13 cellular contexts compared by ENCODE assay signal in genomic region chr3:22685598-22685997, GRCh38.
DNase-seq lines count a peak whose midpoint lies in the region; ATAC-seq and TF ChIP-seq lines count a peak whose summit lies in the region.
"Had no signal": no experiment of that assay in that cellular context is flagged by ENCODE, and none has a peak within 500 bp of the region (broad histone marks: within the 10 kb centered on the region; RNA-seq: fewer than 3 reads in every experiment).

No MANE protein-coding gene starts in this region.

- DNase-seq in GM06990 (ENCODE audit: extremely low read depth, insufficient read length) (no peak), WERI-Rb-1 (no peak), A673 (ENCODE audit: low spot score) (no peak), ovary (no peak), caudate nucleus (lab: John Stamatoyannopoulos, UW) (no peak), left cardiac atrium (no peak)
- DNase-seq: activated CD8-positive, alpha-beta T cell treated with anti-CD3 and anti-CD28 coated beads for 36 hours; anterior cingulate cortex; NCI-H1417 treated with DMSO at 0.1 percent for 48 hours; Right ventricle myocardium superior; stimulated activated CD4-positive, alpha-beta T cell treated with anti-CD3 and anti-CD28 coated beads, Interleukin-12 subunit alpha, Interleukin-12 subunit beta, amount 100 ng/mL, for 4 hours had no signal

- H3K27ac ChIP-seq in WERI-Rb-1 (no peak overlapping the region), A673 (ENCODE audit: low read depth, low read length, poor library complexity, severe bottlenecking) (no peak overlapping the region), ovary (no peak overlapping the region), caudate nucleus (ENCODE audit: low read depth, low read length) (no peak overlapping the region)

- ATAC-seq in left cardiac atrium = no peak
- ATAC-seq: activated CD8-positive, alpha-beta T cell treated with anti-CD3 and anti-CD28 coated beads for 36 hours had no signal

- H3K27me3 Mint-ChIP-seq in nephron (ENCODE audit: low read depth) = no peaks in the 10 kb centered on the region
- H3K27me3 Mint-ChIP-seq: activated CD8-positive, alpha-beta T cell treated with anti-CD3 and anti-CD28 coated beads for 36 hours had no signal

- intact Hi-C loops in A673 (cut with micrococcal nuclease; ENCODE audit: unreplicated experiment) (no loop called here), ovary (cut with DNase I) (no loop called here), left cardiac atrium (cut with DNase I) (no loop called here)

- WGBS in ovary, 3 donors = 89 to 95% (median 90%) methylated on average over 2 of the region's 2 CpGs

- TF ChIP-seq RAD21 in Ishikawa (IDR thresholded peaks at IDR 0.05; ENCODE audit: low read depth) = peak; percentile 29

- H3K9me3 ChIP-seq in WERI-Rb-1 (ENCODE audit: severe bottlenecking) = no peaks in the 10 kb centered on the region
- peaks cover 16% of the 10 kb centered on the region for H3K9me3 ChIP-seq in A673 (ENCODE audit: low read depth, low read length, poor library complexity, severe bottlenecking)
- no peaks in the 10 kb centered on the region for H3K9me3 ChIP-seq in ovary

- no peak for TF ChIP-seq POLR2A in ovary (IDR thresholded peaks at IDR 0.05)

- H3K4me1 ChIP-seq in A673 (ENCODE audit: insufficient read depth, low read length, poor library complexity, severe bottlenecking) = no peaks in the 10 kb centered on the region
- no peaks in the 10 kb centered on the region for H3K4me1 ChIP-seq in ovary (ENCODE audit: insufficient read depth)

- H3K27me3 ChIP-seq in GM06990 (replicated peaks; ENCODE audit: control insufficient read depth, insufficient read depth, low read length) (no peaks in the 10 kb centered on the region), WERI-Rb-1 (ENCODE audit: insufficient read depth, low read depth, severe bottlenecking) (no peaks in the 10 kb centered on the region), A673 (replicated peaks; ENCODE audit: insufficient read depth, low read depth, low read length, poor library complexity) (no peaks in the 10 kb centered on the region), ovary (no peaks in the 10 kb centered on the region)

- H3K4me3 ChIP-seq in GM06990 (replicated peaks; ENCODE audit: low read depth, low read length) (no peak overlapping the region), WERI-Rb-1 (ENCODE audit: low read depth, low read length) (no peak overlapping the region), A673 (ENCODE audit: low read depth, low read length, poor library complexity, severe bottlenecking) (no peak overlapping the region), ovary (no peak overlapping the region)

- no peak for TF ChIP-seq EP300 in Ishikawa (IDR thresholded peaks at IDR 0.05; ENCODE audit: borderline replicate concordance)
- no peak for TF ChIP-seq EP300 in ovary (IDR thresholded peaks at IDR 0.05)

- no TSS peak for BruUV-seq in A673 (replicated peaks; lab: Mats Ljungman, UMichigan)

- H3K4me3 Mint-ChIP-seq in nephron = no peak overlapping the region
- H3K4me3 Mint-ChIP-seq: activated CD8-positive, alpha-beta T cell treated with anti-CD3 and anti-CD28 coated beads for 36 hours had no signal

- H3K36me3 ChIP-seq in GM06990 (ENCODE audit: control insufficient read depth, insufficient read depth, low read length) (no peaks in the 10 kb centered on the region), WERI-Rb-1 (no peaks in the 10 kb centered on the region), A673 (ENCODE audit: insufficient read depth, low read length, poor library complexity, severe bottlenecking) (no peaks in the 10 kb centered on the region), ovary (no peaks in the 10 kb centered on the region)

- no peaks in the 10 kb centered on the region for H3K36me3 Mint-ChIP-seq in nephron (ENCODE audit: low read depth)

- H3K9me3 Mint-ChIP-seq in nephron = peaks cover 2% of the 10 kb centered on the region
- H3K9me3 Mint-ChIP-seq: activated CD8-positive, alpha-beta T cell treated with anti-CD3 and anti-CD28 coated beads for 36 hours had no signal

- CTCF ChIA-PET in A673 (lab: Charles Lee) = no interaction called here

- TF ChIP-seq CTCF in GM06990 (IDR thresholded peaks at IDR 0.05; ENCODE audit: insufficient read depth, low read length, poor library complexity, severe bottlenecking) (peak; percentile 27), WERI-Rb-1 (IDR thresholded peaks at IDR 0.05; ENCODE audit: low read depth, low read length) (peak; percentile 63), nephron (IDR thresholded peaks at IDR 0.05; ENCODE audit: unreplicated experiment in 3 of 3) (peak; percentile 13 to 22 (median 18)), A673 (conservative IDR thresholded peaks at IDR 0.05; ENCODE audit: low read depth, low read length) (no peak), ovary (IDR thresholded peaks at IDR 0.05) (no peak)

- H3K27ac Mint-ChIP-seq in nephron = no peak overlapping the region
- H3K27ac Mint-ChIP-seq: activated CD8-positive, alpha-beta T cell treated with anti-CD3 and anti-CD28 coated beads for 36 hours had no signal

- no peaks in the 10 kb centered on the region for H3K4me1 Mint-ChIP-seq in nephron

- POLR2A ChIA-PET in A673 (lab: Charles Lee; ENCODE audit: low non-redundant PET) = no interaction called here

TF ChIP-seq in Ishikawa, 13 proteins besides CTCF, POLR2A, EP300 and RAD21:
- TF ChIP-seq EGR1 (IDR thresholded peaks at IDR 0.05) = no peak
- TF ChIP-seq TCF12 (IDR thresholded peaks at IDR 0.05; ENCODE audit: low read depth) = no peak
- no peak for TF ChIP-seq YY1 (IDR thresholded peaks at IDR 0.05; ENCODE audit: low read depth)
- TF ChIP-seq USF1 (IDR thresholded peaks at IDR 0.05) = no peak
- no peak for TF ChIP-seq NFIC (IDR thresholded peaks at IDR 0.05)
- TF ChIP-seq ZBTB7A (IDR thresholded peaks at IDR 0.05; ENCODE audit: low read depth) = no peak
- no peak for TF ChIP-seq REST (IDR thresholded peaks at IDR 0.05; ENCODE audit: low read depth)
- TF ChIP-seq TAF1 (IDR thresholded peaks at IDR 0.05; ENCODE audit: low read depth) = no peak
- TF ChIP-seq TEAD4 (IDR thresholded peaks at IDR 0.05) = no peak
- no peak for TF ChIP-seq FOXM1 (IDR thresholded peaks at IDR 0.05; ENCODE audit: borderline replicate concordance, low read depth)
- no peak for TF ChIP-seq MAX (IDR thresholded peaks at IDR 0.05)
- TF ChIP-seq CREB1 (IDR thresholded peaks at IDR 0.05; ENCODE audit: low read depth) = no peak
- TF ChIP-seq CEBPB (IDR thresholded peaks at IDR 0.05) = no peak

Comparison
In these comparisons a context has a peak if more than half of its experiments do, and no peak if none do; other contexts are left out.
1. CTCF ChIP-seq: peak in GM06990 (single experiment), WERI-Rb-1 (single experiment) and nephron (3 of 3); none in A673 (single experiment) and ovary (0 of 3).